ENCODE assay signal across 18 cellular contexts in genomic region chr10:122352817-122353525, GRCh38.
"Had no signal": no experiment of that assay in that cellular context is flagged by ENCODE, and none has a peak within 500 bp of the region (broad histone marks: within the 10 kb centered on the region; RNA-seq: fewer than 3 reads in every experiment).

No MANE protein-coding gene starts in this region.

- H3K4me3 Mint-ChIP-seq: activated CD4-positive, alpha-beta T cell treated with anti-CD3 and anti-CD28 coated beads, Interleukin-2, amount 10 ng/mL, durations not matched to agents 24 days and 14 days; activated CD8-positive, alpha-beta T cell treated with anti-CD3 and anti-CD28 coated beads for 36 hours; activated naive CD4-positive, alpha-beta T cell treated with anti-CD3 and anti-CD28 coated beads for 36 hours; activated T-cell treated with anti-CD3 and anti-CD28 coated beads, Interleukin-2, amount 50 U/mL, for 4 hours; natural killer cell; stimulated activated naive B cell treated with anti-CD40 and anti-IgM and Interleukin-4, amounts not matched to agents 10 μg/mL and 1 μg/mL and 100 μg/mL, for 72 hours had no signal

- ATAC-seq: activated CD8-positive, alpha-beta T cell treated with anti-CD3 and anti-CD28 coated beads for 36 hours; activated T-cell treated with anti-CD3 and anti-CD28 coated beads, Interleukin-2, amount 50 U/mL, for 4 hours; body of pancreas; foreskin keratinocyte; left colon; natural killer cell; stimulated activated naive B cell treated with anti-CD40 and anti-IgM and Interleukin-4, amounts not matched to agents 10 μg/mL and 1 μg/mL and 100 μg/mL, for 72 hours had no signal

- DNase-seq: activated CD4-positive, alpha-beta T cell treated with anti-CD3 and anti-CD28 coated beads, Interleukin-2, amount 10 ng/mL, durations not matched to agents 24 days and 14 days; activated CD4-positive, CD25-positive, alpha-beta regulatory T cell; activated CD8-positive, alpha-beta memory T cell treated with anti-CD3 and anti-CD28 coated beads, Interleukin-2, amount 50 U/mL, for 4 hours; activated CD8-positive, alpha-beta T cell treated with anti-CD3 and anti-CD28 coated beads for 36 hours; activated naive CD4-positive, alpha-beta T cell treated with anti-CD3 and anti-CD28 coated beads for 36 hours; activated T-cell treated with anti-CD3 and anti-CD28 coated beads, Interleukin-2, amount 50 U/mL, for 4 hours; body of pancreas; caudate nucleus; foreskin keratinocyte; glutamatergic neuron; hippocampal formation; left colon; natural killer cell; nucleus accumbens; posterior cingulate gyrus; retina; stimulated activated naive B cell treated with anti-CD40 and anti-IgM and Interleukin-4, amounts not matched to agents 10 μg/mL and 1 μg/mL and 100 μg/mL, for 72 hours; upper lobe of right lung had no signal

- H3K4me1 Mint-ChIP-seq: activated CD4-positive, alpha-beta T cell treated with anti-CD3 and anti-CD28 coated beads, Interleukin-2, amount 10 ng/mL, durations not matched to agents 24 days and 14 days; natural killer cell had no signal

- H3K9me3 Mint-ChIP-seq: activated CD4-positive, alpha-beta T cell treated with anti-CD3 and anti-CD28 coated beads, Interleukin-2, amount 10 ng/mL, durations not matched to agents 24 days and 14 days; activated CD8-positive, alpha-beta T cell treated with anti-CD3 and anti-CD28 coated beads for 36 hours; activated naive CD4-positive, alpha-beta T cell treated with anti-CD3 and anti-CD28 coated beads for 36 hours; natural killer cell had no signal

- H3K27ac Mint-ChIP-seq: activated CD4-positive, alpha-beta T cell treated with anti-CD3 and anti-CD28 coated beads, Interleukin-2, amount 10 ng/mL, durations not matched to agents 24 days and 14 days; activated CD8-positive, alpha-beta T cell treated with anti-CD3 and anti-CD28 coated beads for 36 hours; activated naive CD4-positive, alpha-beta T cell treated with anti-CD3 and anti-CD28 coated beads for 36 hours; natural killer cell; stimulated activated naive B cell treated with anti-CD40 and anti-IgM and Interleukin-4, amounts not matched to agents 10 μg/mL and 1 μg/mL and 100 μg/mL, for 72 hours had no signal
